ENCODE assay signal across 26 cellular contexts in genomic region chr3:152865675-152866074, GRCh38.
"Had no signal": no experiment of that assay in that cellular context is flagged by ENCODE, and none has a peak within 500 bp of the region (broad histone marks: within the 10 kb centered on the region; RNA-seq: fewer than 3 reads in every experiment).

No MANE protein-coding gene starts in this region.

- ATAC-seq: activated CD4-positive, CD25-positive, alpha-beta regulatory T cell treated with anti-CD3 and anti-CD28 coated beads, Interleukin-2, amount 50 U/mL, for 24 hours; activated T-cell treated with anti-CD3 and anti-CD28 coated beads, Interleukin-2, amount 50 U/mL, for 4 hours; body of pancreas; heart right ventricle; mucosa of descending colon; stimulated activated naive CD8-positive, alpha-beta T cell treated with anti-CD3 and anti-CD28 coated beads, Interleukin-15, Interleukin-2, amounts not matched to agents 100 U/mL and 50 U/mL, for 24 hours had no signal

- H3K27ac Mint-ChIP-seq: activated CD4-positive, alpha-beta T cell treated with anti-CD3 and anti-CD28 coated beads, Interleukin-2, amount 10 ng/mL, durations not matched to agents 7 days and 5 days; activated naive CD4-positive, alpha-beta T cell treated with anti-CD3 and anti-CD28 coated beads for 36 hours; immature natural killer cell; neural progenitor cell had no signal

- H3K4me3 ChIP-seq: body of pancreas, dorsolateral prefrontal cortex, heart right ventricle, mucosa of descending colon, neural progenitor cell, prostate gland, right atrium auricular region, tibial artery, uterus had no signal

- H3K27ac ChIP-seq: body of pancreas, dorsolateral prefrontal cortex, epithelial cell of prostate, heart right ventricle, neural progenitor cell, prostate gland, right atrium auricular region, tibial artery, uterus had no signal

- H3K36me3 ChIP-seq: heart right ventricle, neural progenitor cell, prostate gland, right atrium auricular region, tibial artery, uterus had no signal

- DNase-seq: activated CD4-positive, alpha-beta T cell treated with anti-CD3 and anti-CD28 coated beads, Interleukin-2, amount 10 ng/mL, durations not matched to agents 7 days and 5 days; activated CD8-positive, alpha-beta memory T cell treated with anti-CD3 and anti-CD28 coated beads, Interleukin-2, amount 50 U/mL, for 4 hours; activated naive CD4-positive, alpha-beta T cell treated with anti-CD3 and anti-CD28 coated beads for 36 hours; activated T-cell treated with anti-CD3 and anti-CD28 coated beads, Interleukin-2, amount 50 U/mL, for 4 hours; body of pancreas; central memory CD4-positive, alpha-beta T cell; dorsolateral prefrontal cortex; heart right ventricle; immature natural killer cell; kidney glomerular epithelial cell; mesenchymal stem cell; mucosa of descending colon; naive B cell; stimulated activated CD4-positive, alpha-beta T cell treated with anti-CD3 and anti-CD28 coated beads, Interleukin-12 subunit alpha, Interleukin-12 subunit beta, amount 100 ng/mL, for 4 hours; stimulated activated CD4-positive, alpha-beta T cell treated with anti-CD3 and anti-CD28 coated beads, Interleukin-1b, Interleukin-23, amount 100 ng/mL, for 48 hours; stimulated activated naive CD8-positive, alpha-beta T cell treated with anti-CD3 and anti-CD28 coated beads, Interleukin-15, Interleukin-2, amounts not matched to agents 100 U/mL and 50 U/mL, for 24 hours; substantia nigra; T1000; tibial artery; uterus had no signal

- H3K9me3 Mint-ChIP-seq: activated CD4-positive, alpha-beta T cell treated with anti-CD3 and anti-CD28 coated beads, Interleukin-2, amount 10 ng/mL, durations not matched to agents 7 days and 5 days; activated naive CD4-positive, alpha-beta T cell treated with anti-CD3 and anti-CD28 coated beads for 36 hours; activated T-cell treated with anti-CD3 and anti-CD28 coated beads, Interleukin-2, amount 50 U/mL, for 4 hours; naive B cell; neural progenitor cell had no signal

- H3K9me3 ChIP-seq: body of pancreas, heart right ventricle, mucosa of descending colon, prostate gland, right atrium auricular region, tibial artery, uterus had no signal

- H3K4me3 Mint-ChIP-seq: activated CD4-positive, alpha-beta T cell treated with anti-CD3 and anti-CD28 coated beads, Interleukin-2, amount 10 ng/mL, durations not matched to agents 7 days and 5 days; activated naive CD4-positive, alpha-beta T cell treated with anti-CD3 and anti-CD28 coated beads for 36 hours; activated T-cell treated with anti-CD3 and anti-CD28 coated beads, Interleukin-2, amount 50 U/mL, for 4 hours; immature natural killer cell; naive B cell; neural progenitor cell had no signal

- H3K4me1 Mint-ChIP-seq: activated CD4-positive, alpha-beta T cell treated with anti-CD3 and anti-CD28 coated beads, Interleukin-2, amount 10 ng/mL, durations not matched to agents 7 days and 5 days; immature natural killer cell; naive B cell; neural progenitor cell had no signal

- H3K4me1 ChIP-seq: body of pancreas, heart right ventricle, neural progenitor cell, prostate gland, right atrium auricular region, tibial artery, uterus had no signal

- H3K36me3 Mint-ChIP-seq: immature natural killer cell, naive B cell, neural progenitor cell had no signal

- FAIRE-seq: colon had no signal

- H3K27me3 ChIP-seq: body of pancreas, dorsolateral prefrontal cortex, heart right ventricle, neural progenitor cell, right atrium auricular region, tibial artery, uterus had no signal
